9 cellular contexts compared by ENCODE assay signal in the genomic region with DNA sequence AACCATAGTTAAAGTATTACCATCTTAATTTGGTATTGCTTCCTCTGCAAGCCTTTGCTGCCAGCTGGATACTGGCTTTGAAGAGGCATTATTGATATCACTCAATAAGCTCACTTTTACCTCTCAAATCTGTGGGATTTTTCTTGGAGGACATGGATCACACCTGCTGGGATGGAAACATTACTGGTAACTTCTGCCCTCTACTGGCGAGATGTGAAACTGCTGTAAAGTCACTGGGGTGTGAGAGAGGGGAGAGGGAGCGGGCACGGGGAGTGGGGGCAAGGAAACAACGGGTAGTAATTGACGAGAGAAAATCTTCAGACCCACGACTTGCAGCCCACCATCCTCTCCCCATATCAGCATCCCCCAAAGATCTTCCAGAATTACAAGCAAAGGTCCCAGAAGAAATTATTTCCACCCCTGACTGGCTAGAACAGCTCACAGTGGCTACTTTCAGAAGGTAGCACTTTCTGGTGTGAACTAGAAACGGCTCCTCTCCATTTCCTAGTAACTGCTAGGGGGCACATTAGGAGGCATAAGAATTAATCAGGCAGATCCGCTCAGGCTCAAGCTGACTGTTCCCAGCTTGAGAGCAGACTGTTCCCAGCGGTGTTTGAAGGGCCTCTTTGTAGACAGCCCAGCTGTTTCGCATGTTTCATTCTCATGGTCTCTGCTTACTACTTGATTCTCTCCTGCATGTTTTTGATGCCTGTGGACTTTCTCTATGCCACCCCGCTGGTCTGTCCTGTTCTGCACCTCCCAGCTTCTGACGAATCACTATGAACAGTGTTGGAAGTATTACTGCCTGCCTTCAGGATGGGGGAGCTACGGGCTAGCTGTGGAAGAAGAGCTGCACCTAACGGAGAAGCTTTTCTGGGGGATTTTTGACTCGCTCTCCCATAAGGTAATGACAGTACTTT.
DNase-seq lines count a peak whose midpoint lies in the region; ATAC-seq and TF ChIP-seq lines count a peak whose summit lies in the region.
"Had no signal": no experiment of that assay in that cellular context is flagged by ENCODE, and none has a peak within 500 bp of the region (broad histone marks: within the 10 kb centered on the region; RNA-seq: fewer than 3 reads in every experiment).

No MANE protein-coding gene starts in this region.

- WGBS in upper lobe of left lung, 2 donors = 40 to 42% methylated on average over 15 of the region's 15 CpGs

- no peaks in the 10 kb centered on the region for H3K36me3 ChIP-seq in lower lobe of right lung
- H3K36me3 ChIP-seq in upper lobe of left lung = no peaks in the 10 kb centered on the region
- H3K36me3 ChIP-seq in MG63 = no peaks in the 10 kb centered on the region
- H3K36me3 ChIP-seq: neutrophil had no signal

- DNase-seq in DMS114 treated with DMSO at 0.1 percent for 48 hours (lab: John Stamatoyannopoulos, UW; ENCODE audit: unreplicated experiment) (peak; percentile 11), HT1080 (ENCODE audit: low read depth) (peak; percentile 17), SK-N-DZ (ENCODE audit: low spot score) (peak; percentile 51), dermis blood vessel endothelial cell (peak; percentile 70), lower lobe of right lung (no peak), upper lobe of left lung (no peak), MG63 (no peak), DMS153 (lab: John Stamatoyannopoulos, UW) (no peak)

- H3K27me3 ChIP-seq in lower lobe of right lung (ENCODE audit: low read depth) (no peaks in the 10 kb centered on the region), upper lobe of left lung (no peaks in the 10 kb centered on the region), MG63 (no peaks in the 10 kb centered on the region)

- no peak for TF ChIP-seq POLR2A in upper lobe of left lung (IDR thresholded peaks at IDR 0.05)

- H3K4me1 ChIP-seq in lower lobe of right lung (no peaks in the 10 kb centered on the region), upper lobe of left lung (peaks cover 0 to 5% (median 0%) of the 10 kb centered on the region in 4 donors)

- no peak for TF ChIP-seq EP300 in upper lobe of left lung (IDR thresholded peaks at IDR 0.05)

- no peak overlapping the region for H3K27ac ChIP-seq in lower lobe of right lung
- H3K27ac ChIP-seq in upper lobe of left lung = no peak overlapping the region
- H3K27ac ChIP-seq: neutrophil had no signal

- ATAC-seq in lower lobe of right lung (peak; percentile 66 to 68), upper lobe of left lung (ENCODE audit: low FRiP score in 2 of 2) (peak; percentile 65 to 70)

- intact Hi-C loops in lower lobe of right lung (cut with DNase I) = no loop called here

- TF ChIP-seq CTCF in lower lobe of right lung (IDR thresholded peaks at IDR 0.05) = peak; percentile 63
- TF ChIP-seq CTCF in upper lobe of left lung (IDR thresholded peaks at IDR 0.05) = peak in 5 of 6 experiments; percentile 40 to 75 (median 54)

- H3K4me3 ChIP-seq in lower lobe of right lung (no peak overlapping the region), upper lobe of left lung (no peak overlapping the region), MG63 (no peak overlapping the region)

- H3K9me3 ChIP-seq in lower lobe of right lung = no peaks in the 10 kb centered on the region
- H3K9me3 ChIP-seq in upper lobe of left lung = no peaks in the 10 kb centered on the region
- no peaks in the 10 kb centered on the region for H3K9me3 ChIP-seq in MG63
- H3K9me3 ChIP-seq: neutrophil had no signal

Comparison
In these comparisons a context has a peak if more than half of its experiments do, and no peak if none do; other contexts are left out.
1. DNase-seq: peak in DMS114 treated with DMSO at 0.1 percent for 48 hours (single experiment), HT1080 (single experiment), SK-N-DZ (single experiment) and dermis blood vessel endothelial cell (single experiment); none in lower lobe of right lung (single experiment), upper lobe of left lung (0 of 2), MG63 (single experiment) and DMS153 (single experiment).